7 cellular contexts compared by ENCODE assay signal in genomic region chr2:233059797-233060499, GRCh38. TPM values are rescaled to one million over a fixed set of nuclear protein-coding genes. Genes with fewer than 3 reads are reported as not detected.
DNase-seq lines count a peak whose midpoint lies in the region; ATAC-seq and TF ChIP-seq lines count a peak whose summit lies in the region.

Gene INPP5D (plus strand): TSS chr2:233060342. CDS start chr2:233060479, 137 bp downstream.

- H3K56ac ChIP-seq in mesendoderm (ENCODE audit: low read length): no peak within 1 kb of the TSS

- ATAC-seq in GM19395 (IDR thresholded peaks at IDR 0.05; ENCODE audit: unreplicated experiment): peak; percentile 49
- peak; percentile 31 for ATAC-seq in HG03520 (IDR thresholded peaks at IDR 0.05; ENCODE audit: unreplicated experiment)

- no CpG with 5 or more reads among the region's 26 CpGs for WGBS in mesendoderm (ENCODE audit: extremely low coverage, insufficient coverage, low lambda C conversion rate)

- no peak within 1 kb of the TSS for H4K5ac ChIP-seq in mesendoderm (ENCODE audit: low read length)

- H3K79me1 ChIP-seq in mesendoderm (ENCODE audit: low read length): no peaks in the 10 kb centered on the region

- DNase-seq in activated CD4-positive, alpha-beta T cell treated with anti-CD3 and anti-CD28 coated beads for 1 hour: peak; percentile 60
- DNase-seq in dermis microvascular lymphatic vessel endothelial cell (ENCODE audit: low read depth in 2 of 2): peak in 1 of 2 donors; percentile 69
- no peak for DNase-seq in NCI-H1092 (lab: John Stamatoyannopoulos, UW)
- DNase-seq in mesendoderm: no peak

- H3K4ac ChIP-seq in mesendoderm (ENCODE audit: low read depth, low read length): no peak within 1 kb of the TSS

- no peaks in the 10 kb centered on the region for H3K27me3 ChIP-seq in parathyroid adenoma (ENCODE audit: control insufficient read depth, insufficient read depth, low read length)
- H3K27me3 ChIP-seq in mesendoderm (ENCODE audit: insufficient read depth, low read length, poor library complexity): no peaks in the 10 kb centered on the region

- H3K79me2 ChIP-seq in parathyroid adenoma (no peaks in the 10 kb centered on the region), mesendoderm (ENCODE audit: control insufficient read depth, insufficient read depth, low read length) (no peaks in the 10 kb centered on the region)

- H2AK5ac ChIP-seq in mesendoderm (ENCODE audit: low read length): no peak within 1 kb of the TSS

- H3K18ac ChIP-seq in mesendoderm (ENCODE audit: low read length): no peak within 1 kb of the TSS

- H2BK120ac ChIP-seq in mesendoderm (ENCODE audit: low read depth, low read length): no peak within 1 kb of the TSS

- H3K23ac ChIP-seq in mesendoderm (ENCODE audit: low read length): no peak within 1 kb of the TSS

- H3K4me1 ChIP-seq in parathyroid adenoma: no peaks in the 10 kb centered on the region
- H3K4me1 ChIP-seq in mesendoderm (ENCODE audit: control insufficient read depth, low read depth, low read length): no peaks in the 10 kb centered on the region

- H2BK15ac ChIP-seq in mesendoderm (replicated peaks; ENCODE audit: low read depth): no peak within 1 kb of the TSS

- H3K4me3 ChIP-seq in parathyroid adenoma (ENCODE audit: low read depth, low read length) (peak within 1 kb of the TSS; percentile 15), mesendoderm (ENCODE audit: low read length) (no peak within 1 kb of the TSS)

- H3K27ac ChIP-seq in parathyroid adenoma: peak within 1 kb of the TSS; percentile 64
- H3K27ac ChIP-seq in mesendoderm (ENCODE audit: low read depth, low read length): no peak within 1 kb of the TSS

- peak within 1 kb of the TSS; percentile 33 for H3K4me2 ChIP-seq in parathyroid adenoma (ENCODE audit: low read length)
- no peak within 1 kb of the TSS for H3K4me2 ChIP-seq in mesendoderm (ENCODE audit: low read length)

- no peak within 1 kb of the TSS for H2AFZ ChIP-seq in parathyroid adenoma

- H3K36me3 ChIP-seq in parathyroid adenoma (ENCODE audit: control insufficient read depth, insufficient read depth, low read length) (no peaks in the 10 kb centered on the region), mesendoderm (ENCODE audit: control insufficient read depth, insufficient read depth, low read length) (no peaks in the 10 kb centered on the region)

- H2BK5ac ChIP-seq in mesendoderm (ENCODE audit: low read length): no peak within 1 kb of the TSS

- H3K9ac ChIP-seq in parathyroid adenoma (no peak within 1 kb of the TSS), mesendoderm (ENCODE audit: low read length) (no peak within 1 kb of the TSS)

- no peak within 1 kb of the TSS for H4K8ac ChIP-seq in mesendoderm (ENCODE audit: low read depth, low read length)

- TF ChIP-seq CTCF in parathyroid adenoma (IDR thresholded peaks at IDR 0.05): no peak

- no peaks in the 10 kb centered on the region for H3K9me3 ChIP-seq in parathyroid adenoma (ENCODE audit: control insufficient read depth, low read length)

RNA-seq across cellular contexts. Expression of gene INPP5D, which starts in this region (rescaled TPM):
- 29.4 and 45.0 TPM in 2 replicates for total RNA-seq in dermis microvascular lymphatic vessel endothelial cell
- polyA plus RNA-seq in mesendoderm (2013, experiment 1 of 2): 1.6 TPM
- 1.5 TPM for polyA plus RNA-seq in mesendoderm (2013, experiment 2 of 2)
